Comparison of ENCODE assay signal across 1 cellular context in genomic region chr19:55451163-55451521, GRCh38.
TF ChIP-seq lines count a peak whose summit lies in the region.

No MANE protein-coding gene starts in this region.

TF ChIP-seq in HepG2, 621 proteins besides CTCF, POLR2A, EP300 and RAD21:
- TF ChIP-seq GZF1 (CRISPR knock-in tag; IDR thresholded peaks at IDR 0.05) (no peak), ZNF788 (CRISPR knock-in tag; IDR thresholded peaks at IDR 0.05; ENCODE audit: borderline replicate concordance) (no peak), ATF4 (CRISPR knock-in tag; IDR thresholded peaks at IDR 0.05) (no peak), REXO4 (CRISPR knock-in tag; IDR thresholded peaks at IDR 0.05; ENCODE audit: borderline replicate concordance) (no peak), SETDB1 (CRISPR knock-in tag; IDR thresholded peaks at IDR 0.05; ENCODE audit: borderline replicate concordance) (no peak), ZFP37 (CRISPR knock-in tag; IDR thresholded peaks at IDR 0.05; ENCODE audit: borderline replicate concordance) (no peak), RAD51 (IDR thresholded peaks at IDR 0.05; ENCODE audit: borderline replicate concordance) (no peak), PBX2 (CRISPR knock-in tag; IDR thresholded peaks at IDR 0.05) (no peak), DMAP1 (CRISPR knock-in tag; IDR thresholded peaks at IDR 0.05) (no peak), NR0B2 (CRISPR knock-in tag; IDR thresholded peaks at IDR 0.05) (no peak), ZNF646 (CRISPR knock-in tag; IDR thresholded peaks at IDR 0.05) (no peak), TOE1 (CRISPR knock-in tag; IDR thresholded peaks at IDR 0.05) (no peak), ZNF570 (CRISPR knock-in tag; IDR thresholded peaks at IDR 0.05; ENCODE audit: borderline replicate concordance) (no peak), CHCHD3 (CRISPR knock-in tag; IDR thresholded peaks at IDR 0.05) (no peak), ZNF20 (CRISPR knock-in tag; IDR thresholded peaks at IDR 0.05) (no peak)
